8 cellular contexts compared by ENCODE assay signal in the genomic region with DNA sequence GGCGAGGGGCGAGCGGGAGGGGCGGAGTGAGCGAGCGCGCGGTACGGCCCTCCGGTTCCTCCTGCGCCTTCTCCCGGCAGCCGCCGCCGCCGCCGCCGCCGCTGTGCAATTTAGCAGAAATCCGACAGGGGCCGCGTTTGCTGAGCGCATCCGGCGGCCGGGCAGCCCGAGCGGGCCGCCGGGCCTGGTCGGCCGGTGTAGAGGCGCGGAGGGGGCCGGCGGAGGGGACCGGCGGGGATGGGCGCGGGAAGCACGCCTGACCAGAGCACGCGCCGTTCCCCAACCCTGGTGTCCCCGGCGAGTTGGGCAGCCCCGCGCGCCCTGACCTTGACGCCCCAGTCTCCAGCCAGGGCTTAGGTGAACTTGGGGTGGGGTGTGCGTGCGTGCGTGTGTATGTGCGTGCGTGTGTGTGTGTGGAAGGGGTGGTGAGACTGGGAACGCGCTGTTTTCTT.
DNase-seq lines count a peak whose midpoint lies in the region; ATAC-seq, FAIRE-seq and TF ChIP-seq lines count a peak whose summit lies in the region.

No MANE protein-coding gene starts in this region.

- DNase-seq in GM10248 (ENCODE audit: extremely low spot score), result peak; percentile 80
- DNase-seq in H54 (ENCODE audit: insufficient read length, low spot score), result peak; percentile 87
- peak; percentile 27 to 75 for DNase-seq in NCI-H1930 (lab: John Stamatoyannopoulos, UW)
- peak; percentile 73 to 79 for DNase-seq in activated T-cell treated with anti-CD3 and anti-CD28 coated beads, Interleukin-2, amount 50 U/mL, for 48 hours
- DNase-seq in frontal cortex (ENCODE audit: low spot score in 2 of 2), result peak; percentile 77 to 87
- DNase-seq in urothelium cell line (ENCODE audit: low spot score), result peak; percentile 94

- H3K36me3 ChIP-seq in neuron (ENCODE audit: insufficient read depth, low read length), result no peaks in the 10 kb centered on the region

- peak overlapping the region; percentile 91 for H3K4me3 ChIP-seq in neuron (ENCODE audit: low read length)

- FAIRE-seq in H54 (lab: Jason Lieb, UNC) (no peak), frontal cortex (lab: Jason Lieb, UNC) (no peak), urothelium cell line (lab: Jason Lieb, UNC) (peak; percentile 48)

- H3K4me1 ChIP-seq in neuron (ENCODE audit: insufficient read depth, low read length), result peaks cover 49% of the 10 kb centered on the region

- ATAC-seq in GM19324 (IDR thresholded peaks at IDR 0.05; ENCODE audit: low FRiP score, unreplicated experiment), result no peak

- no peaks in the 10 kb centered on the region for H3K27me3 ChIP-seq in neuron (ENCODE audit: insufficient read depth, low read length)

- TF ChIP-seq CTCF in GM10248 (IDR thresholded peaks at IDR 0.05; ENCODE audit: control extremely low read depth, extremely low read depth, low read depth, missing control alignments), result peak; percentile 70

- H2AFZ ChIP-seq in neuron (ENCODE audit: low read depth, low read length), result no peak overlapping the region

- no peaks in the 10 kb centered on the region for H3K9me3 ChIP-seq in neuron (ENCODE audit: low read length)

- CTCF ChIA-PET in GM10248 (lab: Yijun Ruan, JAX), result no interaction called here

- POLR2A ChIA-PET in GM10248 (lab: Yijun Ruan, JAX), result no interaction called here

- no peak for TF ChIP-seq POLR2A in H54 (IDR thresholded peaks at IDR 0.05; ENCODE audit: low read depth, low read length)
